19 cellular contexts compared by ENCODE assay signal in genomic region chr22:39595622-39596182, GRCh38. TPM values are rescaled to one million over a fixed set of nuclear protein-coding genes. Genes with fewer than 3 reads are reported as not detected.
"Had no signal": no experiment of that assay in that cellular context is flagged by ENCODE, and none has a peak within 500 bp of the region (broad histone marks: within the 10 kb centered on the region; RNA-seq: fewer than 3 reads in every experiment).

No MANE protein-coding gene starts in this region.

- H3K36me3 ChIP-seq: colonic mucosa, left ventricle myocardium inferior, lower lobe of right lung, ovary, right atrium auricular region, sigmoid colon had no signal

- ATAC-seq: foreskin keratinocyte, left cardiac atrium, lower lobe of right lung had no signal

- H3K4me3 Mint-ChIP-seq: nephron progenitor cell had no signal

- H3K27ac ChIP-seq: colonic mucosa, foreskin keratinocyte, left ventricle myocardium inferior, lower lobe of right lung, ovary, right atrium auricular region, sigmoid colon, skin epidermis had no signal

- H3K9me3 Mint-ChIP-seq: nephron progenitor cell had no signal

- H3K27ac Mint-ChIP-seq: nephron progenitor cell had no signal

- H3K4me3 ChIP-seq: colonic mucosa, left ventricle myocardium inferior, lower lobe of right lung, ovary, right atrium auricular region, sigmoid colon, skin epidermis had no signal

- DNase-seq: colonic mucosa; dermis blood vessel endothelial cell; erythroblast; foreskin keratinocyte; kidney; left cardiac atrium; left ventricle myocardium inferior; lower lobe of right lung; mesenchymal stem cell; naive B cell; nephron progenitor cell; ovary; sigmoid colon; stimulated activated CD4-positive, alpha-beta T cell treated with anti-CD3 and anti-CD28 coated beads, Interleukin-2, amount 100 ng/mL, for 24 hours; stimulated activated naive CD4-positive, alpha-beta T cell treated with Interleukin-2 at 50 U/mL for 16 hours; trophoblast cell had no signal

- H3K4me1 ChIP-seq: foreskin keratinocyte, lower lobe of right lung, right atrium auricular region had no signal

- H3K9me3 ChIP-seq: colonic mucosa, left ventricle myocardium inferior, lower lobe of right lung, ovary, right atrium auricular region, sigmoid colon had no signal

- H3K27me3 ChIP-seq: ovary, right atrium auricular region had no signal

RNA-seq across cellular contexts. Expression of gene CACNA1I, which starts 25.1 kb away (rescaled TPM):
- total RNA-seq: dermis blood vessel endothelial cell, endothelial cell of umbilical vein had no signal
- polyA plus RNA-seq: endothelial cell of umbilical vein, foreskin keratinocyte had no signal
